Comparison of ENCODE assay signal across 8 cellular contexts in the genomic region with DNA sequence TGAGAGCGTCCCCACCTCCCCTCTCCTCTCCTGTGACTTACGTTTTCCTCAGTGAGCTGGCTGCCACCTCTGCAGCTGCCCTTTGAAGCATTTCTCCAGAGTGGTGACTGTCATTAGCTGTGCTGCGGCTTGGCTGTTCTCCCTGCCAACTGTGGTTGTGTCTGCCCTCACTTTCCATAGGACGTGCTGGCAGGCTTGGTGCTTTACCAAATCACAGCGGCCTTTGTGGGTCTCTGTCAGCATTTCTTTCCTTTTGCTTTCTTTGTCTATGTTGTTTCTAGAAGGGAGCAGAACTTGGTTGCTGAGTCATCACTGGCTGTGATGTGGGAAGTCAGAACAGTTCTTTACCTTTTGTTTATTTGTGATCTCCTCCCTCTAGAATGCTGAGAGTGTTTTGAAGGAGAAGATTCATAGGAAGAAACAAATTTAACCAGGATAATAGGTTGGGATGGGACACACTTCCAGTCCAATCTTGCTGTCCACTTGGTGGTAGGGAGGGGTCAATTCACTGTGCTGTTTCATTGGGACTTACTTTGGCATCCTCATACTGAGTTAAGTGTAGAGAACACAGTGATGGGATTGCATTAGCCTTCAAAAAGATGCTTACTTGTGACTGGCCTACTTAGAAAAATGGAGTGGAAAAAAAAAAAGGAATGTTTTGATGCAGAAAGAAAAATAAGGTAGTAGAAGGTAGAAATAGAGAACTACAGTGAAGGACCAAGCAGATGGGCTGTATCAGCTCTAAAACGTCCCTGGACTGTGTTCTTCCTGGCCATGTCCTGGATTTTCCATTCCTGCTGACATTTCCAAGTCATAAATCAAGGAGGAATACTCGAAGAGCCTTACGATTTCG.
DNase-seq lines count a peak whose midpoint lies in the region; ATAC-seq and TF ChIP-seq lines count a peak whose summit lies in the region.

No MANE protein-coding gene starts in this region.

- no peak overlapping the region for H3K4me3 Mint-ChIP-seq in activated CD4-positive, alpha-beta T cell treated with anti-CD3 and anti-CD28 coated beads for 36 hours
- H3K4me3 Mint-ChIP-seq in brain: peak overlapping the region in 1 of 5 experiments; percentile 48

- no peak for TF ChIP-seq POLR2A in transverse colon (IDR thresholded peaks at IDR 0.05)

- 44% methylated on average over 9 of the region's 9 CpGs; no CpG with 5 or more reads in 1 of the 2 donors for WGBS in transverse colon (ENCODE audit: low coverage in 1 of 2), 2 donors

- intact Hi-C loops in activated CD4-positive, alpha-beta T cell treated with anti-CD3 and anti-CD28 coated beads for 36 hours (cut with DNase I, micrococcal nuclease): no loop called here
- intact Hi-C loops in transverse colon (cut with DNase I; ENCODE audit: low total_unique reads): no loop called here

- H3K27ac ChIP-seq in muscle layer of duodenum (ENCODE audit: low read length) (peak overlapping the region; percentile 75), transverse colon (peak overlapping the region; percentile 30 to 61 (median 55))

- peak; percentile 78 for DNase-seq in activated CD4-positive, alpha-beta T cell treated with anti-CD3 and anti-CD28 coated beads for 36 hours
- DNase-seq in activated CD4-positive, alpha-beta T cell treated with anti-CD3 and anti-CD28 coated beads, Interleukin-2, amount 50 U/mL, for 1 hour: no peak
- DNase-seq in transverse colon: no peak
- no peak for DNase-seq in SW 1271 (lab: John Stamatoyannopoulos, UW)
- no peak for DNase-seq in MV-4-11 (lab: John Stamatoyannopoulos, UW)

- POLR2A ChIA-PET in activated CD4-positive, alpha-beta T cell treated with anti-CD3 and anti-CD28 coated beads for 36 hours (lab: Charles Lee): interaction anchor here (0.6 kb wide), 1 partner anchor 13 kb away, joined by 3 read pairs; no protein-coding TSS in a partner anchor

- in situ Hi-C loops in transverse colon (cut with MboI; ENCODE audit: low pct_ligation_motif_present in 1 of 4, low pct_unique_long_range_greater_than_20kb in 1 of 4, low sequenced_read_pairs in 3 of 4): no loop called here

- TF ChIP-seq CTCF in brain (conservative IDR thresholded peaks at IDR 0.05): no peak
- no peak for TF ChIP-seq CTCF in transverse colon (IDR thresholded peaks at IDR 0.05)

- no peak overlapping the region for H3K27ac Mint-ChIP-seq in activated CD4-positive, alpha-beta T cell treated with anti-CD3 and anti-CD28 coated beads for 36 hours
- H3K27ac Mint-ChIP-seq in brain: peak overlapping the region in 3 of 5 experiments; percentile 83 to 88 (median 85)

- peaks cover 23% of the 10 kb centered on the region for H3K4me1 Mint-ChIP-seq in activated CD4-positive, alpha-beta T cell treated with anti-CD3 and anti-CD28 coated beads for 36 hours
- H3K4me1 Mint-ChIP-seq in brain: peaks cover 46% of the 10 kb centered on the region

- peaks cover 38% of the 10 kb centered on the region for H3K27me3 Mint-ChIP-seq in activated CD4-positive, alpha-beta T cell treated with anti-CD3 and anti-CD28 coated beads for 36 hours
- peaks cover 6% of the 10 kb centered on the region for H3K27me3 Mint-ChIP-seq in brain

- TF ChIP-seq EP300 in transverse colon (IDR thresholded peaks at IDR 0.05; ENCODE audit: low read depth): no peak

- H3K36me3 Mint-ChIP-seq in activated CD4-positive, alpha-beta T cell treated with anti-CD3 and anti-CD28 coated beads for 36 hours (ENCODE audit: low read depth): no peaks in the 10 kb centered on the region
- no peaks in the 10 kb centered on the region for H3K36me3 Mint-ChIP-seq in brain

- H3K36me3 ChIP-seq in muscle layer of duodenum (ENCODE audit: control insufficient read depth in 1 of 2, insufficient read depth in 2 of 2, low read length in 2 of 2) (no peaks in the 10 kb centered on the region), transverse colon (no peaks in the 10 kb centered on the region)

- CTCF ChIA-PET in activated CD4-positive, alpha-beta T cell treated with anti-CD3 and anti-CD28 coated beads for 36 hours (lab: Charles Lee): interaction anchor here (0.6 kb wide), 1 partner anchor 52 kb away, joined by 3 read pairs; no protein-coding TSS in a partner anchor

- peak; percentile 86 for ATAC-seq in activated CD4-positive, alpha-beta T cell treated with anti-CD3 and anti-CD28 coated beads for 36 hours
- ATAC-seq in HG03159 (IDR thresholded peaks at IDR 0.05; ENCODE audit: unreplicated experiment): no peak

- no peaks in the 10 kb centered on the region for H3K9me3 Mint-ChIP-seq in activated CD4-positive, alpha-beta T cell treated with anti-CD3 and anti-CD28 coated beads for 36 hours (ENCODE audit: low read depth)
- H3K9me3 Mint-ChIP-seq in brain: no peaks in the 10 kb centered on the region

- H3K27me3 ChIP-seq in muscle layer of duodenum (ENCODE audit: low read depth, low read length): no peaks in the 10 kb centered on the region
- no peaks in the 10 kb centered on the region for H3K27me3 ChIP-seq in transverse colon

- H3K4me1 ChIP-seq in muscle layer of duodenum (ENCODE audit: control insufficient read depth in 1 of 2, insufficient read depth in 2 of 2, low read length in 2 of 2) (peaks cover 14 to 17% of the 10 kb centered on the region in 2 donors), transverse colon (peaks cover 0 to 19% (median 4%) of the 10 kb centered on the region in 4 donors)

- H3K4me3 ChIP-seq in muscle layer of duodenum (ENCODE audit: low read depth in 1 of 2, low read length in 2 of 2) (no peak overlapping the region), transverse colon (no peak overlapping the region)

- H3K9me3 ChIP-seq in muscle layer of duodenum (ENCODE audit: control insufficient read depth in 1 of 2, low read length in 2 of 2) (no peaks in the 10 kb centered on the region), transverse colon (no peaks in the 10 kb centered on the region)
